ENCODE assay signal across 18 cellular contexts in the genomic region with DNA sequence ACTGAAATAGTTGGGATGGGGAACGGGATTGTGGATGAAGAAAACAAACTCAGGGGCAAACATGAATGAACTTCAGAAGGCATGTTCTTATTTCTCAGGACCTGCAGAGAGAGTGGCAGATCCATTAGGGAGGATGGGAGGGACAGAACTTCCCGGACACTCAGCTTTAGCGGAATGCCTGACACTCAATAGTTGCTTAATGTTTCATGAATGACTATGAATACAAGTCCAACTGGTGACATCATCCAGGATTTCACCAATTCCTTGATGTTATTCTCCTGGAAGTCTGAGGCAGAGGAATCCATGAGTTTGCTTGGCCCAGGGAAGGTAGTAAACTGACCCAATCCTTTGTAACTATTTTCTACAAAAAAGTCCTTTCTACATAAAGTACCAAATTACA. TPM values are rescaled to one million over a fixed set of nuclear protein-coding genes. Genes with fewer than 3 reads are reported as not detected.
DNase-seq lines count a peak whose midpoint lies in the region; ATAC-seq and TF ChIP-seq lines count a peak whose summit lies in the region.
"Had no signal": no experiment of that assay in that cellular context is flagged by ENCODE, and none has a peak within 500 bp of the region (broad histone marks: within the 10 kb centered on the region; RNA-seq: fewer than 3 reads in every experiment).

No MANE protein-coding gene starts in this region.

- no peak for TF ChIP-seq EP300 in gastroesophageal sphincter (IDR thresholded peaks at IDR 0.05)

- H3K4me3 ChIP-seq in AG04449 (ENCODE audit: low read depth, low read length) (no peak overlapping the region), gastroesophageal sphincter (no peak overlapping the region)
- H3K4me3 ChIP-seq: ascending aorta, ovary had no signal

- TF ChIP-seq CTCF in AG04449 (IDR thresholded peaks at IDR 0.05; ENCODE audit: insufficient read depth, low read length, missing control alignments) (no peak), gastroesophageal sphincter (IDR thresholded peaks at IDR 0.05) (no peak)

- H3K27ac Mint-ChIP-seq in stimulated activated effector memory CD8-positive, alpha-beta T cell treated with anti-CD3 and anti-CD28 coated beads, Interleukin-12 subunit alpha, Interleukin-12 subunit beta, amount 100 ng/mL, for 72 hours, result no peak overlapping the region
- H3K27ac Mint-ChIP-seq: activated CD4-positive, alpha-beta T cell treated with anti-CD3 and anti-CD28 coated beads, Interleukin-2, amount 10 ng/mL, durations not matched to agents 24 days and 14 days; activated T-helper 1 cell treated with anti-CD3 and anti-CD28 coated beads, Interleukin-12 subunit alpha, Interleukin-12 subunit beta, Interleukin-2, Interleukin-4 antibody, amounts not matched to agents 30 ng/mL and 10 ng/mL and 1 ng/mL, durations not matched to agents 14 hours and 24 hours and 36 hours had no signal

- POLR2A ChIA-PET in AG04449 (lab: Yijun Ruan, JAX), result no interaction called here

- H3K36me3 Mint-ChIP-seq in stimulated activated effector memory CD8-positive, alpha-beta T cell treated with anti-CD3 and anti-CD28 coated beads, Interleukin-12 subunit alpha, Interleukin-12 subunit beta, amount 100 ng/mL, for 72 hours, result no peaks in the 10 kb centered on the region

- TF ChIP-seq POLR2A in gastroesophageal sphincter (IDR thresholded peaks at IDR 0.05), result no peak

- no peaks in the 10 kb centered on the region for H3K36me3 ChIP-seq in gastroesophageal sphincter
- H3K36me3 ChIP-seq: ascending aorta, ovary had no signal

- CTCF ChIA-PET in AG04449 (lab: Yijun Ruan, JAX), result interaction anchor here (13.5 kb wide), 1 partner anchor 11 kb away, joined by 117 read pairs; no protein-coding TSS in a partner anchor

- H3K27me3 ChIP-seq in gastroesophageal sphincter, result no peaks in the 10 kb centered on the region
- H3K27me3 ChIP-seq: ascending aorta, ovary had no signal

- no peak overlapping the region for H3K27ac ChIP-seq in gastroesophageal sphincter
- H3K27ac ChIP-seq: ascending aorta, ovary had no signal

- H3K9me3 Mint-ChIP-seq in stimulated activated effector memory CD8-positive, alpha-beta T cell treated with anti-CD3 and anti-CD28 coated beads, Interleukin-12 subunit alpha, Interleukin-12 subunit beta, amount 100 ng/mL, for 72 hours, result no peaks in the 10 kb centered on the region
- H3K9me3 Mint-ChIP-seq: activated CD4-positive, alpha-beta T cell treated with anti-CD3 and anti-CD28 coated beads, Interleukin-2, amount 10 ng/mL, durations not matched to agents 24 days and 14 days; activated T-helper 1 cell treated with anti-CD3 and anti-CD28 coated beads, Interleukin-12 subunit alpha, Interleukin-12 subunit beta, Interleukin-2, Interleukin-4 antibody, amounts not matched to agents 30 ng/mL and 10 ng/mL and 1 ng/mL, durations not matched to agents 14 hours and 24 hours and 36 hours had no signal

- peak; percentile 48 for ATAC-seq in gastroesophageal sphincter
- no peak for ATAC-seq in stimulated activated effector memory CD8-positive, alpha-beta T cell treated with anti-CD3 and anti-CD28 coated beads, Interleukin-12 subunit alpha, Interleukin-12 subunit beta, amount 100 ng/mL, for 72 hours
- no peak for ATAC-seq in GM18870 (IDR thresholded peaks at IDR 0.05; ENCODE audit: unreplicated experiment)

- H3K9me3 ChIP-seq in gastroesophageal sphincter, result no peaks in the 10 kb centered on the region
- H3K9me3 ChIP-seq: ascending aorta, ovary had no signal

- DNase-seq in AG04449 (ENCODE audit: low read depth, low spot score) (peak; percentile 87), HK-2 (ENCODE audit: unreplicated experiment) (peak; percentile 30), amniotic stem cell (lab: John Stamatoyannopoulos, UW) (peak; percentile 74), NCI-H2196 (lab: John Stamatoyannopoulos, UW; ENCODE audit: unreplicated experiment) (no peak), NCI-H748 (lab: John Stamatoyannopoulos, UW; ENCODE audit: unreplicated experiment) (no peak)
- DNase-seq in stimulated activated effector memory CD8-positive, alpha-beta T cell treated with anti-CD3 and anti-CD28 coated beads, Interleukin-12 subunit alpha, Interleukin-12 subunit beta, amount 100 ng/mL, for 72 hours (ENCODE audit: low spot score in 2 of 2), result no peak
- DNase-seq: activated CD4-positive, alpha-beta T cell treated with anti-CD3 and anti-CD28 coated beads, Interleukin-2, amount 10 ng/mL, durations not matched to agents 24 days and 14 days; H7; KBM-7; NCI-H1930; ovary had no signal

- no peaks in the 10 kb centered on the region for H3K4me1 ChIP-seq in gastroesophageal sphincter
- H3K4me1 ChIP-seq: ascending aorta had no signal

- H3K4me1 Mint-ChIP-seq in stimulated activated effector memory CD8-positive, alpha-beta T cell treated with anti-CD3 and anti-CD28 coated beads, Interleukin-12 subunit alpha, Interleukin-12 subunit beta, amount 100 ng/mL, for 72 hours, result no peaks in the 10 kb centered on the region
- H3K4me1 Mint-ChIP-seq: activated CD4-positive, alpha-beta T cell treated with anti-CD3 and anti-CD28 coated beads, Interleukin-2, amount 10 ng/mL, durations not matched to agents 24 days and 14 days had no signal

- no peak overlapping the region for H3K4me3 Mint-ChIP-seq in stimulated activated effector memory CD8-positive, alpha-beta T cell treated with anti-CD3 and anti-CD28 coated beads, Interleukin-12 subunit alpha, Interleukin-12 subunit beta, amount 100 ng/mL, for 72 hours
- H3K4me3 Mint-ChIP-seq: activated CD4-positive, alpha-beta T cell treated with anti-CD3 and anti-CD28 coated beads, Interleukin-2, amount 10 ng/mL, durations not matched to agents 24 days and 14 days; activated T-helper 1 cell treated with anti-CD3 and anti-CD28 coated beads, Interleukin-12 subunit alpha, Interleukin-12 subunit beta, Interleukin-2, Interleukin-4 antibody, amounts not matched to agents 30 ng/mL and 10 ng/mL and 1 ng/mL, durations not matched to agents 14 hours and 24 hours and 36 hours had no signal

- 73 to 93% methylated on average over 3 of the region's 3 CpGs for WGBS in gastroesophageal sphincter (ENCODE audit: low coverage in 1 of 2), 2 donors

RNA-seq across cellular contexts. Expression of gene LRRC10, which starts 37.8 kb away (rescaled TPM):
- total RNA-seq in gastroesophageal sphincter, result not detected
- total RNA-seq: A673; activated CD4-positive, alpha-beta T cell treated with anti-CD3 and anti-CD28 coated beads, Interleukin-2, amount 10 ng/mL, durations not matched to agents 24 days and 14 days; activated T-helper 1 cell treated with anti-CD3 and anti-CD28 coated beads, Interleukin-12 subunit alpha, Interleukin-12 subunit beta, Interleukin-2, Interleukin-4 antibody, amounts not matched to agents 30 ng/mL and 10 ng/mL and 1 ng/mL, durations not matched to agents 14 hours and 24 hours and 36 hours; ascending aorta; H7; mesenteric fat pad; ovary; urinary bladder had no signal

RNA-seq across cellular contexts. Expression of gene BEST3, which starts 50.6 kb away (rescaled TPM):
- under 1 TPM in 1 of 4 donors, not detected in 3; 0.23 TPM for total RNA-seq in gastroesophageal sphincter
- total RNA-seq: activated CD4-positive, alpha-beta T cell treated with anti-CD3 and anti-CD28 coated beads, Interleukin-2, amount 10 ng/mL, durations not matched to agents 24 days and 14 days; activated T-helper 1 cell treated with anti-CD3 and anti-CD28 coated beads, Interleukin-12 subunit alpha, Interleukin-12 subunit beta, Interleukin-2, Interleukin-4 antibody, amounts not matched to agents 30 ng/mL and 10 ng/mL and 1 ng/mL, durations not matched to agents 14 hours and 24 hours and 36 hours; ascending aorta; H7; mesenteric fat pad; ovary had no signal

Comparison
In these comparisons a context has a peak if more than half of its experiments do, and no peak if none do; other contexts are left out.
1. DNase-seq: peak in AG04449 (single experiment), HK-2 (single experiment) and amniotic stem cell (single experiment); none in NCI-H2196 (single experiment), NCI-H748 (single experiment) and stimulated activated effector memory CD8-positive, alpha-beta T cell treated with anti-CD3 and anti-CD28 coated beads, Interleukin-12 subunit alpha, Interleukin-12 subunit beta, amount 100 ng/mL, for 72 hours (0 of 2).